11 cellular contexts compared by ENCODE assay signal in the genomic region with DNA sequence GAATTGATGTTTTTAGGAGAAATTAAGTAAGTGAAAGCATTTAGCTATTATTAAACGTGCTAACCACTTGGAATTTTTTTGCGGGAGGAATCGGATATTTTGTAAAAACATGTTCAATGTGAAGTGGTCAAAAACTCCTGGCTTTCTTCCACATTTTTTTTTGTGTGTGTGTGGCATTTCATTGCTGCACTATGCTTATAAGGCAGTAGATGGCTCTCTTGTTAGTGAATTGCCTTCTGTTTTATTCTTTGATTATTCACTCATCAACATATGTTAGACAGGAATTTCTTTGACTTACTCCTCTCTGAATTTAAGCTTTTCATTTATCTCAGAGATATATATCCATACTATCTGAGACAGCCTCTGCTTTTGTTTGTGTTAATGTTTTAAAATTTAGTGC.
DNase-seq lines count a peak whose midpoint lies in the region; ATAC-seq and TF ChIP-seq lines count a peak whose summit lies in the region.
"Had no signal": no experiment of that assay in that cellular context is flagged by ENCODE, and none has a peak within 500 bp of the region (broad histone marks: within the 10 kb centered on the region; RNA-seq: fewer than 3 reads in every experiment).

No MANE protein-coding gene starts in this region.

- DNase-seq in GM10266 (ENCODE audit: extremely low spot score) (no peak), NCI-H69 (lab: John Stamatoyannopoulos, UW) (peak; percentile 25), epidermal melanocyte (ENCODE audit: insufficient read length, low spot score) (peak; percentile 43), pons (ENCODE audit: low spot score) (peak; percentile 24), NCI-H1436 (lab: John Stamatoyannopoulos, UW) (no peak), activated gamma-delta T cell (lab: John Stamatoyannopoulos, UW) (no peak), NCI-H345 treated with DMSO at 0.1 percent for 48 hours (lab: John Stamatoyannopoulos, UW; ENCODE audit: unreplicated experiment) (no peak), sciatic nerve (ENCODE audit: low spot score) (no peak)
- DNase-seq: activated CD4-positive, alpha-beta T cell treated with anti-CD3 and anti-CD28 coated beads for 4 hours; immature natural killer cell; stimulated activated naive CD4-positive, alpha-beta T cell had no signal

- ATAC-seq in sciatic nerve = no peak

- intact Hi-C loops in sciatic nerve (cut with DNase I) = no loop called here

- TF ChIP-seq CTCF in GM10266 (IDR thresholded peaks at IDR 0.05; ENCODE audit: control insufficient read depth, insufficient read depth, low read depth, missing control alignments) = peak; percentile 13

Comparison
In these comparisons a context has a peak if more than half of its experiments do, and no peak if none do; other contexts are left out.
1. DNase-seq: peak in NCI-H69 (single experiment), epidermal melanocyte (single experiment) and pons (single experiment); none in GM10266 (single experiment), NCI-H1436 (single experiment), activated gamma-delta T cell (single experiment), NCI-H345 treated with DMSO at 0.1 percent for 48 hours (single experiment) and sciatic nerve (single experiment).